Comparison of ENCODE assay signal across 16 cellular contexts in genomic region chr3:13662238-13662847, GRCh38.
DNase-seq lines count a peak whose midpoint lies in the region; ATAC-seq, FAIRE-seq and TF ChIP-seq lines count a peak whose summit lies in the region.
"Had no signal": no experiment of that assay in that cellular context is flagged by ENCODE, and none has a peak within 500 bp of the region (broad histone marks: within the 10 kb centered on the region; RNA-seq: fewer than 3 reads in every experiment).

No MANE protein-coding gene starts in this region.

- no TSS peak for BruUV-seq in HepG2 (replicated peaks; lab: Mats Ljungman, UMichigan)

- peaks cover 3% of the 10 kb centered on the region for H3K36me3 Mint-ChIP-seq in endothelial cell (ENCODE audit: low read depth, unreplicated experiment)
- H3K36me3 Mint-ChIP-seq in activated CD4-positive, alpha-beta T cell treated with anti-CD3 and anti-CD28 coated beads, Interleukin-2, amount 10 ng/mL, durations not matched to agents 7 days and 5 days (ENCODE audit: low read depth): no peaks in the 10 kb centered on the region
- H3K36me3 Mint-ChIP-seq: CD8-positive, alpha-beta memory T cell had no signal

- no peak for TF ChIP-seq RAD21 in HepG2 (CRISPR knock-in tag; IDR thresholded peaks at IDR 0.05)

- TF ChIP-seq POLR2A in HepG2 (IDR thresholded peaks at IDR 0.05; ENCODE audit: insufficient read depth in 1 of 2, low read depth in 2 of 2, low read length in 2 of 2): no peak
- TF ChIP-seq POLR2A in right lobe of liver (IDR thresholded peaks at IDR 0.05): no peak
- TF ChIP-seq POLR2A in testis (IDR thresholded peaks at IDR 0.05): no peak
- no peak for TF ChIP-seq POLR2A in gastrocnemius medialis (IDR thresholded peaks at IDR 0.05)

- no peak overlapping the region for H2AFZ ChIP-seq in HepG2 (ENCODE audit: low read length)

- CTCF ChIA-PET in HepG2 (lab: Yijun Ruan, JAX; ENCODE audit: low intra/inter-chr PET ratio, low total read pairs): no interaction called here
- CTCF ChIA-PET in activated CD4-positive, alpha-beta T cell treated with anti-CD3 and anti-CD28 coated beads, Interleukin-2, amount 10 ng/mL, durations not matched to agents 7 days and 5 days (lab: Charles Lee): interaction anchor here (1.0 kb wide), 1 partner anchor 12 kb away, joined by 3 read pairs; no protein-coding TSS in a partner anchor

- 38% methylated on average over 11 of the region's 22 CpGs for WGBS in HepG2 (ENCODE audit: low lambda C conversion rate)
- WGBS in right lobe of liver (ENCODE audit: insufficient coverage, low coverage, low lambda C conversion rate, missing lambda C conversion rate): 83% methylated on average over 17 of the region's 22 CpGs
- WGBS in testis, 2 donors: 63 to 78% methylated on average over 8 to 22 of the region's 22 CpGs

- POLR2A ChIA-PET in HepG2 (lab: Yijun Ruan, JAX): no interaction called here
- POLR2A ChIA-PET in activated CD4-positive, alpha-beta T cell treated with anti-CD3 and anti-CD28 coated beads, Interleukin-2, amount 10 ng/mL, durations not matched to agents 7 days and 5 days (lab: Charles Lee): no interaction called here

- no peak overlapping the region for H3K27ac Mint-ChIP-seq in endothelial cell (ENCODE audit: unreplicated experiment)
- no peak overlapping the region for H3K27ac Mint-ChIP-seq in activated CD4-positive, alpha-beta T cell treated with anti-CD3 and anti-CD28 coated beads, Interleukin-2, amount 10 ng/mL, durations not matched to agents 7 days and 5 days
- H3K27ac Mint-ChIP-seq: CD8-positive, alpha-beta memory T cell had no signal

- ATAC-seq in HepG2 (0 out of 3 replicates have a peak, but pooled peaks have one; percentile 15), right lobe of liver (no peak), GM21381 (IDR thresholded peaks at IDR 0.05; ENCODE audit: unreplicated experiment) (no peak), gastrocnemius medialis (no peak)

- H3K36me3 ChIP-seq in HepG2 (replicated peaks in 1 of 2; ENCODE audit: control insufficient read depth in 1 of 2, insufficient read depth in 2 of 2, low read length in 2 of 2) (no peaks in the 10 kb centered on the region), right lobe of liver (no peaks in the 10 kb centered on the region), testis (ENCODE audit: low read depth, missing control alignments) (no peaks in the 10 kb centered on the region), gastrocnemius medialis (no peaks in the 10 kb centered on the region)
- H3K36me3 ChIP-seq: BLaER1 had no signal

- no peak overlapping the region for H3K9ac ChIP-seq in HepG2 (ENCODE audit: insufficient read depth, low read depth, low read length)
- H3K9ac ChIP-seq: BLaER1 had no signal

- TF ChIP-seq CTCF in HepG2 (CRISPR knock-in tag; IDR thresholded peaks at IDR 0.05) (no peak), right lobe of liver (IDR thresholded peaks at IDR 0.05) (no peak), endothelial cell (IDR thresholded peaks at IDR 0.05; ENCODE audit: unreplicated experiment) (no peak), testis (IDR thresholded peaks at IDR 0.05) (no peak), gastrocnemius medialis (IDR thresholded peaks at IDR 0.05 in 4 of 5, conservative IDR thresholded peaks at IDR 0.05 in 1 of 5) (no peak)

- H3K4me1 Mint-ChIP-seq in endothelial cell (ENCODE audit: unreplicated experiment): no peaks in the 10 kb centered on the region
- peaks cover 2% of the 10 kb centered on the region for H3K4me1 Mint-ChIP-seq in activated CD4-positive, alpha-beta T cell treated with anti-CD3 and anti-CD28 coated beads, Interleukin-2, amount 10 ng/mL, durations not matched to agents 7 days and 5 days

- peaks cover 8% of the 10 kb centered on the region for H3K27me3 Mint-ChIP-seq in endothelial cell (ENCODE audit: unreplicated experiment)
- peaks cover 7% of the 10 kb centered on the region for H3K27me3 Mint-ChIP-seq in activated CD4-positive, alpha-beta T cell treated with anti-CD3 and anti-CD28 coated beads, Interleukin-2, amount 10 ng/mL, durations not matched to agents 7 days and 5 days

- intact Hi-C loops in HepG2 (cut with micrococcal nuclease; ENCODE audit: unreplicated experiment) (no loop called here), right lobe of liver (cut with DNase I) (no loop called here), testis (cut with DNase I; ENCODE audit: low total_unique reads) (no loop called here), gastrocnemius medialis (cut with DNase I; ENCODE audit: low total_unique reads) (no loop called here)

- DNase-seq in HepG2 (ENCODE audit: low spot score): no peak
- DNase-seq in right lobe of liver: no peak
- peak; percentile 54 for DNase-seq in SK-MEL-5 (ENCODE audit: low read depth, low spot score)
- no peak for DNase-seq in endothelial cell (ENCODE audit: low spot score)
- peak; percentile 69 for DNase-seq in testis
- no peak for DNase-seq in activated CD4-positive, alpha-beta T cell treated with anti-CD3 and anti-CD28 coated beads, Interleukin-2, amount 10 ng/mL, durations not matched to agents 7 days and 5 days
- no peak for DNase-seq in gastrocnemius medialis
- DNase-seq: 8988T; AML-193; Caco-2; CD8-positive, alpha-beta memory T cell; DMS53; HCEC 1CT had no signal

- no peak overlapping the region for H3K27ac ChIP-seq in HepG2 (ENCODE audit: extremely low read length, insufficient read depth, low read length)
- no peak overlapping the region for H3K27ac ChIP-seq in right lobe of liver
- H3K27ac ChIP-seq in testis: no peak overlapping the region
- H3K27ac ChIP-seq in gastrocnemius medialis: no peak overlapping the region
- H3K27ac ChIP-seq: BLaER1 had no signal

- H3K79me2 ChIP-seq in HepG2 (ENCODE audit: insufficient read depth, low read length): no peaks in the 10 kb centered on the region

- no peak for FAIRE-seq in HepG2 (lab: Jason Lieb, UNC)
- FAIRE-seq: H1 had no signal

- H3K4me1 ChIP-seq in HepG2 (ENCODE audit: insufficient read depth, low read length) (peaks cover 4% of the 10 kb centered on the region; the same call in 1 of the 2 replicates), right lobe of liver (no peaks in the 10 kb centered on the region), testis (no peaks in the 10 kb centered on the region), gastrocnemius medialis (no peaks in the 10 kb centered on the region)
- H3K4me1 ChIP-seq: BLaER1, Caco-2 had no signal

- peaks cover 0 to 51% of the 10 kb centered on the region in 2 experiments; a peak in 3 of 5 replicates for H3K27me3 ChIP-seq in HepG2 (ENCODE audit: control insufficient read depth in 1 of 2, insufficient read depth in 2 of 2, low read length in 2 of 2)
- no peaks in the 10 kb centered on the region for H3K27me3 ChIP-seq in right lobe of liver
- no peaks in the 10 kb centered on the region for H3K27me3 ChIP-seq in testis
- H3K27me3 ChIP-seq in gastrocnemius medialis: peaks cover 4 to 10% (median 6%) of the 10 kb centered on the region in 3 donors
- H3K27me3 ChIP-seq: BLaER1 had no signal

- H3K4me3 Mint-ChIP-seq in endothelial cell (ENCODE audit: unreplicated experiment): peak overlapping the region; percentile 25
- no peak overlapping the region for H3K4me3 Mint-ChIP-seq in activated CD4-positive, alpha-beta T cell treated with anti-CD3 and anti-CD28 coated beads, Interleukin-2, amount 10 ng/mL, durations not matched to agents 7 days and 5 days

- in situ Hi-C loops in HepG2 (cut with HindIII; ENCODE audit: extremely low pct_ligation_motif_present, low pct_unique_long_range_greater_than_20kb): no loop called here
- in situ Hi-C loops in SK-MEL-5 (cut with HindIII; ENCODE audit: low pct_unique_long_range_greater_than_20kb, low sequenced_read_pairs): no loop called here
- in situ Hi-C loops in gastrocnemius medialis (cut with MboI; ENCODE audit: low sequenced_read_pairs in 4 of 4): no loop called here

- no peaks in the 10 kb centered on the region for H3K9me3 Mint-ChIP-seq in endothelial cell (ENCODE audit: unreplicated experiment)
- H3K9me3 Mint-ChIP-seq in activated CD4-positive, alpha-beta T cell treated with anti-CD3 and anti-CD28 coated beads, Interleukin-2, amount 10 ng/mL, durations not matched to agents 7 days and 5 days: no peaks in the 10 kb centered on the region
- H3K9me3 Mint-ChIP-seq: CD8-positive, alpha-beta memory T cell had no signal

- H3K4me3 ChIP-seq in HepG2 (replicated peaks in 1 of 3; ENCODE audit: insufficient read depth in 1 of 3, low read depth in 2 of 3, low read length in 3 of 3) (no peak overlapping the region), right lobe of liver (no peak overlapping the region), testis (peak overlapping the region in 1 of 2 donors; percentile 17), gastrocnemius medialis (no peak overlapping the region)
- H3K4me3 ChIP-seq: BLaER1 had no signal

- TF ChIP-seq EP300 in HepG2 (IDR thresholded peaks at IDR 0.05; ENCODE audit: low read depth in 2 of 2, low read length in 2 of 2) (no peak), HepG2 (CRISPR knock-in tag; IDR thresholded peaks at IDR 0.05; ENCODE audit: borderline replicate concordance) (no peak)

- no peak overlapping the region for H3K4me2 ChIP-seq in HepG2 (ENCODE audit: low read depth, low read length)
- H3K4me2 ChIP-seq: BLaER1 had no signal

- H3K9me3 ChIP-seq in HepG2 (ENCODE audit: low read length) (no peaks in the 10 kb centered on the region), right lobe of liver (no peaks in the 10 kb centered on the region), testis (no peaks in the 10 kb centered on the region), gastrocnemius medialis (no peaks in the 10 kb centered on the region)
- H3K9me3 ChIP-seq: BLaER1, Caco-2 had no signal

- no peaks in the 10 kb centered on the region for H4K20me1 ChIP-seq in HepG2 (ENCODE audit: insufficient read depth, low read length)
- H4K20me1 ChIP-seq: BLaER1 had no signal

TF ChIP-seq in HepG2, 621 proteins besides CTCF, POLR2A, EP300 and RAD21 (continues in another document):
- TF ChIP-seq ISX (CRISPR knock-in tag; conservative IDR thresholded peaks at IDR 0.05): no peak

Comparison
In these comparisons a context has a peak if more than half of its experiments do, and no peak if none do; other contexts are left out.
1. DNase-seq: peak in SK-MEL-5 (single experiment) and testis (single experiment); none in HepG2 (single experiment), right lobe of liver (0 of 3), endothelial cell (single experiment), activated CD4-positive, alpha-beta T cell treated with anti-CD3 and anti-CD28 coated beads, Interleukin-2, amount 10 ng/mL, durations not matched to agents 7 days and 5 days (single experiment) and gastrocnemius medialis (0 of 2).